Comparison of ENCODE assay signal across 22 cellular contexts in genomic region chr6:159655409-159655988, GRCh38.
"Had no signal": no experiment of that assay in that cellular context is flagged by ENCODE, and none has a peak within 500 bp of the region (broad histone marks: within the 10 kb centered on the region; RNA-seq: fewer than 3 reads in every experiment).

No MANE protein-coding gene starts in this region.

- H3K4me1 Mint-ChIP-seq: activated CD4-positive, alpha-beta T cell treated with anti-CD3 and anti-CD28 coated beads, Interleukin-2, amount 10 ng/mL, durations not matched to agents 24 days and 14 days had no signal

- H3K36me3 Mint-ChIP-seq: natural killer cell treated with Interleukin-12 subunit alpha and Interleukin-12 subunit beta and Interleukin-15 and Interleukin-18, amount 100 ng/mL, for 72 hours had no signal

- H3K9me3 ChIP-seq: body of pancreas, tibial nerve, uterus had no signal

- DNase-seq: activated CD4-positive, alpha-beta T cell treated with anti-CD3 and anti-CD28 coated beads, Interleukin-2, amount 10 ng/mL, durations not matched to agents 24 days and 14 days; activated CD8-positive, alpha-beta memory T cell treated with anti-CD3 and anti-CD28 coated beads, Interleukin-2, amount 50 U/mL, for 4 hours; activated CD8-positive, alpha-beta T cell treated with anti-CD3 and anti-CD28 coated beads, Interleukin-2, amount 10 ng/mL, durations not matched to agents 7 days and 5 days; activated gamma-delta T cell; activated T-cell treated with anti-CD3 and anti-CD28 coated beads, Interleukin-2, amount 50 U/mL, for 48 hours; amniotic stem cell; body of pancreas; caudate nucleus; heart left ventricle; occipital lobe; right cardiac atrium; stimulated activated CD4-positive, alpha-beta T cell treated with anti-CD3 and anti-CD28 coated beads, Interleukin-15, amount 100 ng/mL, for 24 hours; stimulated activated CD4-positive, alpha-beta T cell treated with anti-CD3 and anti-CD28 coated beads, Interleukin-4, amount 100 ng/mL, for 1 hour; stimulated activated naive CD4-positive, alpha-beta T cell; T-helper 1 cell; T1000; uterus had no signal

- H3K27ac Mint-ChIP-seq: activated CD4-positive, alpha-beta T cell treated with anti-CD3 and anti-CD28 coated beads, Interleukin-2, amount 10 ng/mL, durations not matched to agents 24 days and 14 days; activated CD8-positive, alpha-beta T cell treated with anti-CD3 and anti-CD28 coated beads, Interleukin-2, amount 10 ng/mL, durations not matched to agents 7 days and 5 days had no signal

- H3K27me3 Mint-ChIP-seq: natural killer cell treated with Interleukin-12 subunit alpha and Interleukin-12 subunit beta and Interleukin-15 and Interleukin-18, amount 100 ng/mL, for 72 hours had no signal

- H3K27me3 ChIP-seq: body of pancreas, heart left ventricle, tibial nerve, uterus had no signal

- H3K4me1 ChIP-seq: body of pancreas, uterus had no signal

- H3K4me3 ChIP-seq: body of pancreas, heart left ventricle, skin epidermis, tibial nerve, uterus had no signal

- H3K4me3 Mint-ChIP-seq: activated CD4-positive, alpha-beta T cell treated with anti-CD3 and anti-CD28 coated beads, Interleukin-2, amount 10 ng/mL, durations not matched to agents 24 days and 14 days; activated CD8-positive, alpha-beta T cell treated with anti-CD3 and anti-CD28 coated beads, Interleukin-2, amount 10 ng/mL, durations not matched to agents 7 days and 5 days; natural killer cell treated with Interleukin-12 subunit alpha and Interleukin-12 subunit beta and Interleukin-15 and Interleukin-18, amount 100 ng/mL, for 72 hours had no signal

- H3K9me3 Mint-ChIP-seq: activated CD4-positive, alpha-beta T cell treated with anti-CD3 and anti-CD28 coated beads, Interleukin-2, amount 10 ng/mL, durations not matched to agents 24 days and 14 days; natural killer cell treated with Interleukin-12 subunit alpha and Interleukin-12 subunit beta and Interleukin-15 and Interleukin-18, amount 100 ng/mL, for 72 hours had no signal

- ATAC-seq: activated CD8-positive, alpha-beta T cell treated with anti-CD3 and anti-CD28 coated beads, Interleukin-2, amount 10 ng/mL, durations not matched to agents 7 days and 5 days; activated naive CD4-positive, alpha-beta T cell treated with anti-CD3 and anti-CD28 coated beads, Interleukin-2, amount 50 U/mL, for 72 hours; body of pancreas; heart left ventricle; natural killer cell treated with Interleukin-12 subunit alpha and Interleukin-12 subunit beta and Interleukin-15 and Interleukin-18, amount 100 ng/mL, for 72 hours; right cardiac atrium had no signal

- H3K36me3 ChIP-seq: heart left ventricle, tibial nerve, uterus had no signal

- H3K27ac ChIP-seq: body of pancreas, heart left ventricle, skin epidermis, tibial nerve, uterus, VCaP had no signal
